In the genomic region with DNA sequence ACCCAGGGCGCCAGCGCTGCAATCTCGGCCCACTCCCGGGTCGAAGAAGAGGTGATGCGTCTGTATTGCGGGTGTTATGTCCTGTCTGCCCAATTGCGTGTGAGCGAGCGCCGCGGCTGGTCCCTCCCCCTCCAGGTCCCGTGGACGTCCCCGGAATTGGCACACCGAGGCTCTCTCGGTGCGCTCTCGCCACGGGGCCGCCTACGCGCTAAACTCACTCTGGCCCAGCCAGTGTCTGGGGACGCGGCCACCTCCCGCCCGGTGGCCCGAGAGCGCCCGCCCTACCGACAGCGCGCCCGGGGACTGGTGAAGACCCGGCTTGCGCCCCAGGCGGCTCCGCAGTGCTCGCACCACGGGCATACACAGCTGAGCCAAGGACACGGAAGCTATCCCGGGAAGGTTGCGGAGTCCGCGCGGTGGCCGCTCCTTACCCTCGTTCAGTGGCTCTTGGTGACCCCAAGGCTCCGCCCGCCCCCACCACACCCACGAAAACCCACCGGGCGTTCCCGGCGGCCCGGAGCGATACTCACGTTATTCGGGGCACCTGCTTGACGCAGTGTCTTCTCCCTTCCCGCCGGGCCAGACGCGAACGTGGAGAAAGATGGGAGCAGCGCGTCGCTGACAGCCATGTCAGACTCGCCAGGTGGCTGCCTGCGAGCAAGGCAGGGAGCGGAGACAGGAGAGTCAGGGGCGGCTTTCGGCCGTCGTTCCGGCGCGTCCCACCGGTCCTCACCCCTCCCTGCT, we compare ENCODE assay signal across 8 cellular contexts. TPM values are rescaled to one million over a fixed set of nuclear protein-coding genes. Genes with fewer than 3 reads are reported as not detected.
DNase-seq lines count a peak whose midpoint lies in the region; ATAC-seq and TF ChIP-seq lines count a peak whose summit lies in the region.

No MANE protein-coding gene starts in this region.

- ATAC-seq in body of pancreas (peak; percentile 9), HG03108 (IDR thresholded peaks at IDR 0.05; ENCODE audit: unreplicated experiment) (no peak), GM18907 (IDR thresholded peaks at IDR 0.05; ENCODE audit: unreplicated experiment) (no peak)

- intact Hi-C loops in body of pancreas (cut with DNase I) (loop anchor here (10.0 kb wide), 1 partner anchor 786 kb away; no protein-coding TSS in a partner anchor), sigmoid colon (cut with DNase I) (loop anchor here (5.0 to 10.0 kb wide), 4 partner anchors 564 to 1446 kb away; a partner anchor contains a TSS)

- H3K4me1 ChIP-seq in body of pancreas (peaks cover 53% of the 10 kb centered on the region), iPS-18a (ENCODE audit: control insufficient read depth, low read depth, low read length) (peaks cover 8% of the 10 kb centered on the region), sigmoid colon (peaks cover 0 to 38% (median 27%) of the 10 kb centered on the region in 4 donors)

- H3K4me3 ChIP-seq in body of pancreas (peak overlapping the region; percentile 24 to 31), iPS-18a (ENCODE audit: low read length) (peak overlapping the region; percentile 66), sigmoid colon (peak overlapping the region; percentile 53 to 86 (median 65))

- H3K36me3 ChIP-seq in body of pancreas (replicated peaks in 1 of 2; ENCODE audit: insufficient read depth in 1 of 2, low read depth in 2 of 2): no peaks in the 10 kb centered on the region
- H3K36me3 ChIP-seq in iPS-18a (ENCODE audit: control insufficient read depth, low read depth, low read length): no peaks in the 10 kb centered on the region
- H3K36me3 ChIP-seq in sigmoid colon: peaks cover 0 to 17% (median 0%) of the 10 kb centered on the region in 4 donors

- no peaks in the 10 kb centered on the region for H3K9me3 ChIP-seq in body of pancreas
- no peaks in the 10 kb centered on the region for H3K9me3 ChIP-seq in iPS-18a (ENCODE audit: control insufficient read depth, low read depth, low read length)
- no peaks in the 10 kb centered on the region for H3K9me3 ChIP-seq in sigmoid colon

- DNase-seq in ELR (ENCODE audit: low read depth): peak; percentile 62
- peak; percentile 19 for DNase-seq in NCI-H1105 (lab: John Stamatoyannopoulos, UW)
- peak; percentile 33 to 72 (median 58) for DNase-seq in body of pancreas
- DNase-seq in sigmoid colon: peak; percentile 94
- DNase-seq in NCI-H2107 treated with DMSO at 0.1 percent for 48 hours (lab: John Stamatoyannopoulos, UW; ENCODE audit: unreplicated experiment): no peak

- no peak for TF ChIP-seq CTCF in body of pancreas (IDR thresholded peaks at IDR 0.05)
- TF ChIP-seq CTCF in sigmoid colon (IDR thresholded peaks at IDR 0.05): no peak

- peak in 2 of 4 donors; percentile 27 to 43 for TF ChIP-seq EP300 in sigmoid colon (IDR thresholded peaks at IDR 0.05)

- 0 to 1% methylated on average over 1 to 66 of the region's 79 CpGs for WGBS in body of pancreas, 2 donors
- 1% methylated on average over 79 of the region's 79 CpGs for WGBS in sigmoid colon, 2 donors

- peak overlapping the region; percentile 44 for H3K9ac ChIP-seq in iPS-18a (ENCODE audit: low read length)

- peak overlapping the region in 3 of 4 donors; percentile 43 to 75 (median 67) for H3K27ac ChIP-seq in body of pancreas
- H3K27ac ChIP-seq in iPS-18a (ENCODE audit: low read length): no peak overlapping the region
- peak overlapping the region; percentile 84 to 96 (median 92) for H3K27ac ChIP-seq in sigmoid colon

- no peaks in the 10 kb centered on the region for H3K27me3 ChIP-seq in body of pancreas
- peaks cover 79% of the 10 kb centered on the region for H3K27me3 ChIP-seq in iPS-18a (ENCODE audit: control insufficient read depth, insufficient read depth, low read length)
- no peaks in the 10 kb centered on the region for H3K27me3 ChIP-seq in sigmoid colon

- TF ChIP-seq POLR2A in body of pancreas (IDR thresholded peaks at IDR 0.05) (peak; percentile 31 to 67 (median 37)), sigmoid colon (IDR thresholded peaks at IDR 0.05) (peak; percentile 32 to 50)

RNA-seq across cellular contexts. Expression of a gene that starts 1.0 kb away (rescaled TPM):
- 10 to 100 TPM; 12.5 to 22.7 TPM for total RNA-seq in body of pancreas
- 10 to 100 TPM; 22.8 to 61.8 (median 34.7) TPM for total RNA-seq in sigmoid colon
- polyA plus RNA-seq in sigmoid colon: 100 to 1,000 TPM; 142 to 392 (median 330) TPM
